In genomic region chr19:6516018-6516658, GRCh38 we compare ENCODE assay signal across 8 cellular contexts. TPM values are rescaled to one million over a fixed set of nuclear protein-coding genes. Genes with fewer than 3 reads are reported as not detected.
DNase-seq lines count a peak whose midpoint lies in the region; ATAC-seq and TF ChIP-seq lines count a peak whose summit lies in the region.

No MANE protein-coding gene starts in this region.

- H3K4me1 ChIP-seq in SJCRH30, result no peaks in the 10 kb centered on the region
- peaks cover 0 to 14% of the 10 kb centered on the region in 2 donors for H3K4me1 ChIP-seq in thoracic aorta (ENCODE audit: control insufficient read depth in 1 of 2, low read depth in 2 of 2)

- no peaks in the 10 kb centered on the region for H3K9me3 ChIP-seq in SJCRH30 (replicated peaks)
- H3K9me3 ChIP-seq in thoracic aorta, result no peaks in the 10 kb centered on the region

- H3K4me3 ChIP-seq in SJCRH30 (no peak overlapping the region), thoracic aorta (peak overlapping the region; percentile 63)

- H3K27ac Mint-ChIP-seq in activated naive CD8-positive, alpha-beta T cell, result peak overlapping the region; percentile 54

- H3K9me3 Mint-ChIP-seq in activated naive CD8-positive, alpha-beta T cell (ENCODE audit: low read depth), result no peaks in the 10 kb centered on the region

- DNase-seq in AG20443 (ENCODE audit: low spot score), result peak; percentile 98
- DNase-seq in HS-5 (ENCODE audit: low read depth), result peak; percentile 82
- DNase-seq in SJCRH30, result peak; percentile 20 to 22
- peak; percentile 82 for DNase-seq in glomerular endothelial cell (ENCODE audit: extremely low read depth, low read depth, low spot score)
- peak in 55 of 56 donors; percentile 50 to 98 (median 90) for DNase-seq in nucleus accumbens (lab: John Stamatoyannopoulos, UW)
- DNase-seq in thoracic aorta (ENCODE audit: low spot score), result peak; percentile 67

- H3K27me3 ChIP-seq in SJCRH30 (no peaks in the 10 kb centered on the region), thoracic aorta (replicated peaks; ENCODE audit: insufficient read depth) (no peaks in the 10 kb centered on the region)

- TF ChIP-seq CTCF in thoracic aorta (IDR thresholded peaks at IDR 0.05), result no peak

- H3K4me1 Mint-ChIP-seq in activated naive CD8-positive, alpha-beta T cell (ENCODE audit: low read depth), result peaks cover 29% of the 10 kb centered on the region

- no peaks in the 10 kb centered on the region for H3K36me3 ChIP-seq in SJCRH30
- H3K36me3 ChIP-seq in thoracic aorta, result no peaks in the 10 kb centered on the region

- ATAC-seq in GM18907 (IDR thresholded peaks at IDR 0.05; ENCODE audit: unreplicated experiment), result peak; percentile 40
- ATAC-seq in thoracic aorta (ENCODE audit: insufficient number of reproducible peaks, low FRiP score, low read depth), result peak; percentile 61

- H3K27me3 Mint-ChIP-seq in activated naive CD8-positive, alpha-beta T cell, result no peaks in the 10 kb centered on the region

- no peaks in the 10 kb centered on the region for H3K36me3 Mint-ChIP-seq in activated naive CD8-positive, alpha-beta T cell

- H3K27ac ChIP-seq in SJCRH30 (no peak overlapping the region), thoracic aorta (no peak overlapping the region)

- peak overlapping the region; percentile 95 for H3K4me3 Mint-ChIP-seq in activated naive CD8-positive, alpha-beta T cell

RNA-seq across cellular contexts. Expression of gene TUBB4A, which starts 14.0 kb away (rescaled TPM):
- total RNA-seq in SJCRH30 (2014; rRNA removed; shearing (Covaris generic)), result not detected in 2 replicates
- total RNA-seq in glomerular endothelial cell (3.7 TPM in 1 of 2 replicates, not detected in the other), thoracic aorta (not detected)

RNA-seq across cellular contexts. Expression of gene TNFSF9, which starts 14.7 kb away (rescaled TPM):
- not detected in 2 replicates for total RNA-seq in SJCRH30 (2014; rRNA removed; shearing (Covaris generic))
- total RNA-seq in glomerular endothelial cell (8.2 and 12.1 TPM in 2 replicates), thoracic aorta (1 to 10 TPM in 1 of 2 donors, under 1 TPM in 1; 0.27 to 1.8 TPM)

RNA-seq across cellular contexts. Expression of gene DENND1C, which starts 34.6 kb away (rescaled TPM):
- total RNA-seq in SJCRH30 (2014; rRNA removed; shearing (Covaris generic)), result not detected in 2 replicates
- total RNA-seq in glomerular endothelial cell (0.10 TPM in 1 of 2 replicates, not detected in the other), thoracic aorta (1 to 10 TPM; 2.7 to 3.9 TPM)

RNA-seq across cellular contexts. Expression of gene CRB3, which starts 52.1 kb away (rescaled TPM):
- total RNA-seq in SJCRH30 (2014; rRNA removed; shearing (Covaris generic)), result not detected in 2 replicates
- total RNA-seq in glomerular endothelial cell (0.34 TPM in 1 of 2 replicates, not detected in the other), thoracic aorta (1 to 10 TPM in 1 of 2 donors, under 1 TPM in 1; 0.54 to 2.1 TPM)

RNA-seq across cellular contexts. Expression of gene SLC25A23, which starts 56.5 kb away (rescaled TPM):
- total RNA-seq in SJCRH30 (2014; rRNA removed; shearing (Covaris generic)), result 9.6 and 12.4 TPM in 2 replicates
- total RNA-seq in glomerular endothelial cell (47.1 and 60.7 TPM in 2 replicates), thoracic aorta (10 to 100 TPM; 89.6 to 97.1 TPM)

Comparison
In these comparisons a context has a peak if more than half of its experiments do, and no peak if none do; other contexts are left out.
1. DNase-seq: peak in every context shown above with its lines; median percentile 98 in AG20443; 90 in nucleus accumbens; 82 in HS-5; 82 in glomerular endothelial cell; 67 in thoracic aorta; 21 in SJCRH30.